ENCODE assay signal across 28 cellular contexts in the genomic region with DNA sequence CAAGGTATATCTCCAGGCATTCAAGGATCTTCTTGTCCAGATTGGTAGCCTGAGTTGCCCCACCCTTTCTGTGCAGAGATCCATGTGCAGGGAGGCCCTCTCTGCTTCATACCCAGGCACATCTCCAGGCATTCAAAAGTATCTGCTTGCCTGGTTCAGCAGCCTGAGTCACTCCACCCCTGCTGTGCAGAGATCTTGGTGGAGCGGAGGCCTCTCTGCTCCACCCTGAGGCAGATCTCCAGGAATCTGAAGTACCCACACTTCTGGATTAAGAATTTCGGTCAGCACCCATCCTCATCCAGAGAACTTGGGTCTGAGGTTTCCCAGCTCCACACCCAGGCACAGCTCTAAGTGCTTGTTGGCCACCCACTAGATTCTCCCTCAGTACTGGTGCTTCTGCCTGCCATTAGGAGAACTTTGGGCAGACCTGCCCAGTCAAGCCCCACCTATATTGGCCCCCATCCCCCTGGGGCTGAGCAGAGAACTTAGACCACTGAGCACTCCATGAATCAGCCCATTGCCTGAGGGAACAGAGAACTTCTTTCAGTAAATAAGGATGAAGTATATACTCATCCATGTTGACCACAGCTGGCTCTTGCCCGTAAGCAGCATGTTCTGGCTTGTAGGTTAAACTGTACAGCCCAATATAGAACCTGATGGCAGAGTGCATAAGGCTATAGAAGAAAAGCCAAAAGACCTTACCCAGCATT.
DNase-seq lines count a peak whose midpoint lies in the region; ATAC-seq, FAIRE-seq and TF ChIP-seq lines count a peak whose summit lies in the region.
"Had no signal": no experiment of that assay in that cellular context is flagged by ENCODE, and none has a peak within 500 bp of the region (broad histone marks: within the 10 kb centered on the region; RNA-seq: fewer than 3 reads in every experiment).

No MANE protein-coding gene starts in this region.

- intact Hi-C loops in activated CD8-positive, alpha-beta T cell treated with anti-CD3 and anti-CD28 coated beads for 36 hours (cut with micrococcal nuclease): no loop called here

- H3K4me3 Mint-ChIP-seq in activated CD8-positive, alpha-beta T cell treated with anti-CD3 and anti-CD28 coated beads for 36 hours: no peak overlapping the region
- H3K4me3 Mint-ChIP-seq: activated CD4-positive, alpha-beta T cell treated with anti-CD3 and anti-CD28 coated beads for 36 hours; activated naive CD8-positive, alpha-beta T cell treated with anti-CD3 and anti-CD28 coated beads, Interleukin-2, amount 10 ng/mL, durations not matched to agents 7 days and 5 days; CD4-positive, alpha-beta memory T cell; neural progenitor cell; stimulated activated naive B cell treated with anti-CD40 and anti-IgM and Interleukin-4, amounts not matched to agents 10 μg/mL and 1 μg/mL and 100 μg/mL, for 72 hours had no signal

- no peaks in the 10 kb centered on the region for H3K36me3 ChIP-seq in small intestine (ENCODE audit: control insufficient read depth in 2 of 2, insufficient read depth in 2 of 2, low read length in 2 of 2)
- H3K36me3 ChIP-seq: neural progenitor cell, right lobe of liver, SJSA1, suprapubic skin had no signal

- no peaks in the 10 kb centered on the region for H3K9me3 Mint-ChIP-seq in activated CD8-positive, alpha-beta T cell treated with anti-CD3 and anti-CD28 coated beads for 36 hours
- H3K9me3 Mint-ChIP-seq: activated naive CD8-positive, alpha-beta T cell treated with anti-CD3 and anti-CD28 coated beads, Interleukin-2, amount 10 ng/mL, durations not matched to agents 7 days and 5 days had no signal

- DNase-seq in GM04504 (ENCODE audit: low read depth) (peak; percentile 28), RPMI7951 (ENCODE audit: low read depth) (peak; percentile 73), choroid plexus epithelial cell (ENCODE audit: low read depth) (peak; percentile 61), small intestine (no peak), hippocampal formation (lab: John Stamatoyannopoulos, UW) (no peak), T-helper 9 cell (no peak)
- no peak for DNase-seq in activated CD8-positive, alpha-beta T cell treated with anti-CD3 and anti-CD28 coated beads for 36 hours
- DNase-seq: activated CD4-positive, alpha-beta T cell treated with anti-CD3 and anti-CD28 coated beads for 36 hours; activated CD8-positive, alpha-beta memory T cell treated with anti-CD3 and anti-CD28 coated beads for 24 hours; activated gamma-delta T cell; activated naive CD8-positive, alpha-beta T cell treated with anti-CD3 and anti-CD28 coated beads, Interleukin-2, amount 10 ng/mL, durations not matched to agents 7 days and 5 days; AML-193; CD4-positive, alpha-beta memory T cell; heart left ventricle; left cardiac atrium; NCI-H1105 treated with DMSO at 0.1 percent for 48 hours; NCI-H1930; NCI-H526; NK-92 treated with Interleukin-12 subunit alpha and Interleukin-12 subunit beta, amount 100 ng/mL, for 24 hours; right lobe of liver; stimulated activated CD4-positive, alpha-beta T cell treated with anti-CD3 and anti-CD28 coated beads, Interleukin-4, amount 100 ng/mL, for 4 hours; stimulated activated naive B cell treated with anti-CD40 and anti-IgM and Interleukin-4, amounts not matched to agents 10 μg/mL and 1 μg/mL and 100 μg/mL, for 72 hours; T-helper 1 cell had no signal

- H3K4me1 ChIP-seq in small intestine (ENCODE audit: control insufficient read depth in 2 of 2, insufficient read depth in 1 of 2, low read depth in 1 of 2, low read length in 1 of 2): no peaks in the 10 kb centered on the region
- H3K4me1 ChIP-seq: heart left ventricle, neural progenitor cell, right lobe of liver, SJSA1, suprapubic skin had no signal

- no peak for FAIRE-seq in small intestine (lab: Jason Lieb, UNC)
- FAIRE-seq: H1 had no signal

- H3K9me3 ChIP-seq in small intestine (ENCODE audit: control insufficient read depth, low read depth): no peaks in the 10 kb centered on the region
- H3K9me3 ChIP-seq: right lobe of liver, SJSA1, suprapubic skin had no signal

- peaks cover 2% of the 10 kb centered on the region for H3K36me3 Mint-ChIP-seq in activated CD8-positive, alpha-beta T cell treated with anti-CD3 and anti-CD28 coated beads for 36 hours (ENCODE audit: low read depth)
- H3K36me3 Mint-ChIP-seq: activated naive CD8-positive, alpha-beta T cell treated with anti-CD3 and anti-CD28 coated beads, Interleukin-2, amount 10 ng/mL, durations not matched to agents 7 days and 5 days had no signal

- ATAC-seq in activated CD8-positive, alpha-beta T cell treated with anti-CD3 and anti-CD28 coated beads for 36 hours: no peak
- ATAC-seq: activated CD4-positive, alpha-beta T cell treated with anti-CD3 and anti-CD28 coated beads for 36 hours; left cardiac atrium; Panc1; right lobe of liver; stimulated activated naive B cell treated with anti-CD40 and anti-IgM and Interleukin-4, amounts not matched to agents 10 μg/mL and 1 μg/mL and 100 μg/mL, for 72 hours had no signal

- 67 to 93% (median 89%) methylated on average over 3 of the region's 3 CpGs for WGBS in small intestine, 3 donors

- no peaks in the 10 kb centered on the region for H3K4me1 Mint-ChIP-seq in activated CD8-positive, alpha-beta T cell treated with anti-CD3 and anti-CD28 coated beads for 36 hours (ENCODE audit: low read depth)
- H3K4me1 Mint-ChIP-seq: activated CD4-positive, alpha-beta T cell treated with anti-CD3 and anti-CD28 coated beads for 36 hours; activated naive CD8-positive, alpha-beta T cell treated with anti-CD3 and anti-CD28 coated beads, Interleukin-2, amount 10 ng/mL, durations not matched to agents 7 days and 5 days; CD4-positive, alpha-beta memory T cell; neural progenitor cell; stimulated activated naive B cell treated with anti-CD40 and anti-IgM and Interleukin-4, amounts not matched to agents 10 μg/mL and 1 μg/mL and 100 μg/mL, for 72 hours had no signal

- H3K4me3 ChIP-seq in choroid plexus epithelial cell (ENCODE audit: low read depth, low read length) (no peak overlapping the region), small intestine (ENCODE audit: low read depth in 1 of 2, low read length in 2 of 2) (no peak overlapping the region)
- H3K4me3 ChIP-seq: heart left ventricle, neural progenitor cell, right lobe of liver, SJSA1, suprapubic skin had no signal

- POLR2A ChIA-PET in activated CD8-positive, alpha-beta T cell treated with anti-CD3 and anti-CD28 coated beads for 36 hours (lab: Charles Lee): no interaction called here

- CTCF ChIA-PET in activated CD8-positive, alpha-beta T cell treated with anti-CD3 and anti-CD28 coated beads for 36 hours (lab: Charles Lee): no interaction called here

- H3K27me3 Mint-ChIP-seq in activated CD8-positive, alpha-beta T cell treated with anti-CD3 and anti-CD28 coated beads for 36 hours: no peaks in the 10 kb centered on the region
- H3K27me3 Mint-ChIP-seq: activated CD4-positive, alpha-beta T cell treated with anti-CD3 and anti-CD28 coated beads for 36 hours; activated naive CD8-positive, alpha-beta T cell treated with anti-CD3 and anti-CD28 coated beads, Interleukin-2, amount 10 ng/mL, durations not matched to agents 7 days and 5 days; CD4-positive, alpha-beta memory T cell had no signal

- H3K27ac ChIP-seq in small intestine (ENCODE audit: low read depth in 1 of 2, low read length in 1 of 2): no peak overlapping the region
- H3K27ac ChIP-seq: heart left ventricle, neural progenitor cell, right lobe of liver, SJSA1, suprapubic skin had no signal

- no peak overlapping the region for H3K27ac Mint-ChIP-seq in activated CD8-positive, alpha-beta T cell treated with anti-CD3 and anti-CD28 coated beads for 36 hours
- H3K27ac Mint-ChIP-seq: activated CD4-positive, alpha-beta T cell treated with anti-CD3 and anti-CD28 coated beads for 36 hours; activated naive CD8-positive, alpha-beta T cell treated with anti-CD3 and anti-CD28 coated beads, Interleukin-2, amount 10 ng/mL, durations not matched to agents 7 days and 5 days; CD4-positive, alpha-beta memory T cell; neural progenitor cell; stimulated activated naive B cell treated with anti-CD40 and anti-IgM and Interleukin-4, amounts not matched to agents 10 μg/mL and 1 μg/mL and 100 μg/mL, for 72 hours had no signal

- no peak for TF ChIP-seq CTCF in choroid plexus epithelial cell (conservative IDR thresholded peaks at IDR 0.05; ENCODE audit: low read depth, low read length)
- no peak for TF ChIP-seq CTCF in activated CD8-positive, alpha-beta T cell treated with anti-CD3 and anti-CD28 coated beads for 36 hours (IDR thresholded peaks at IDR 0.05)

- H3K27me3 ChIP-seq in small intestine (ENCODE audit: control insufficient read depth in 2 of 2, insufficient read depth in 2 of 2, low read length in 2 of 2): no peaks in the 10 kb centered on the region
- H3K27me3 ChIP-seq: neural progenitor cell, right lobe of liver, SJSA1, suprapubic skin had no signal

Comparison
In these comparisons a context has a peak if more than half of its experiments do, and no peak if none do; other contexts are left out.
1. DNase-seq: peak in GM04504 (single experiment), RPMI7951 (single experiment) and choroid plexus epithelial cell (single experiment); none in small intestine (single experiment), hippocampal formation (0 of 2), T-helper 9 cell (single experiment) and activated CD8-positive, alpha-beta T cell treated with anti-CD3 and anti-CD28 coated beads for 36 hours (single experiment).